Comparison of ENCODE assay signal across 18 cellular contexts in genomic region chr16:15491430-15491829, GRCh38. TPM values are rescaled to one million over a fixed set of nuclear protein-coding genes. Genes with fewer than 3 reads are reported as not detected.
DNase-seq lines count a peak whose midpoint lies in the region; ATAC-seq, FAIRE-seq and TF ChIP-seq lines count a peak whose summit lies in the region.
"Had no signal": no experiment of that assay in that cellular context is flagged by ENCODE, and none has a peak within 500 bp of the region (broad histone marks: within the 10 kb centered on the region; RNA-seq: fewer than 3 reads in every experiment).

No MANE protein-coding gene starts in this region.

- peak; percentile 4 for DNase-seq in activated CD8-positive, alpha-beta memory T cell treated with anti-CD3 and anti-CD28 coated beads, Interleukin-2, amount 50 U/mL, for 48 hours
- DNase-seq in activated CD8-positive, alpha-beta memory T cell treated with anti-CD3 and anti-CD28 coated beads, Interleukin-2, amount 50 U/mL, for 4 hours: no peak
- no peak for DNase-seq in IMR-90
- DNase-seq in astrocyte (ENCODE audit: low read depth): no peak
- no peak for DNase-seq in stimulated activated naive CD8-positive, alpha-beta T cell treated with anti-CD3 and anti-CD28 coated beads, Interleukin-15, amount 100 ng/mL, for 72 hours
- DNase-seq in islet precursor cell: no peak
- DNase-seq in NCI-H82 treated with DMSO at 0.1 percent for 48 hours (lab: John Stamatoyannopoulos, UW; ENCODE audit: unreplicated experiment): no peak
- DNase-seq: AML-193; CD4-positive, CD25-positive, alpha-beta regulatory T cell; DMS53; HCEC 1CT; KBM-7; NCI-H1105; NCI-H1694 treated with DMSO at 0.1 percent for 48 hours; NCI-H345; NCI-H526 treated with DMSO at 0.1 percent for 48 hours had no signal

- no peak overlapping the region for H2BK5ac ChIP-seq in IMR-90 (ENCODE audit: low read depth, low read length, poor library complexity, severe bottlenecking)

- POLR2A ChIA-PET in IMR-90 (lab: Charles Lee; ENCODE audit: unreplicated experiment): no interaction called here

- peak overlapping the region in 1 of 2 experiments; percentile 16; a peak in 1 of 4 replicates for H4K8ac ChIP-seq in IMR-90 (ENCODE audit: low read depth in 2 of 2, low read length in 2 of 2)

- H3K4me1 ChIP-seq in IMR-90 (ENCODE audit: control insufficient read depth, insufficient read depth, low read length): peaks cover 22% of the 10 kb centered on the region
- peaks cover 40% of the 10 kb centered on the region for H3K4me1 ChIP-seq in astrocyte (ENCODE audit: insufficient read depth, low read length)

- TF ChIP-seq CTCF in IMR-90 (conservative IDR thresholded peaks at IDR 0.05; ENCODE audit: low read depth, low read length) (no peak), astrocyte (IDR thresholded peaks at IDR 0.05; ENCODE audit: insufficient read depth, low read depth, low read length) (no peak)

- dilution Hi-C loops in IMR-90 (cut with HindIII; ENCODE audit: low sequenced_read_pairs, unreplicated experiment): no loop called here

- peak overlapping the region; percentile 19; the same call in 1 of the 2 replicates for H2BK120ac ChIP-seq in IMR-90 (ENCODE audit: low read depth, low read length)

- H3K79me1 ChIP-seq in IMR-90 (ENCODE audit: low read depth in 1 of 2, low read length in 2 of 2): peaks cover 31 to 61% of the 10 kb centered on the region in 2 experiments

- H2BK20ac ChIP-seq in IMR-90 (ENCODE audit: low read depth, low read length): peak overlapping the region; percentile 31; the same call in 1 of the 2 replicates

- TF ChIP-seq RAD21 in IMR-90 (IDR thresholded peaks at IDR 0.05; ENCODE audit: low read length): no peak

- no peaks in the 10 kb centered on the region for H3K27me3 ChIP-seq in IMR-90 (ENCODE audit: control insufficient read depth, insufficient read depth, low read length)
- H3K27me3 ChIP-seq in astrocyte (ENCODE audit: insufficient read depth, low read length): no peaks in the 10 kb centered on the region

- intact Hi-C loops in IMR-90 (cut with micrococcal nuclease): no loop called here

- peaks cover 34% of the 10 kb centered on the region for H3K79me2 ChIP-seq in astrocyte (ENCODE audit: insufficient read depth, low read length)

- in situ Hi-C loops in IMR-90 (cut with MboI; ENCODE audit: low sequenced_read_pairs): no loop called here

- peak overlapping the region; percentile 46; the same call in 1 of the 2 replicates for H3K23ac ChIP-seq in IMR-90 (ENCODE audit: low read depth, low read length)

- CTCF ChIA-PET in IMR-90 (lab: Yijun Ruan, JAX): no interaction called here

- H3K9me3 ChIP-seq in IMR-90 (ENCODE audit: control insufficient read depth, insufficient read depth, low read length): no peaks in the 10 kb centered on the region
- H3K9me3 ChIP-seq in astrocyte (ENCODE audit: insufficient read depth, low read depth, low read length): no peaks in the 10 kb centered on the region

- H3K56ac ChIP-seq in IMR-90 (ENCODE audit: extremely low read depth, insufficient read depth, low read length): no peak overlapping the region

- no peak overlapping the region for H3K18ac ChIP-seq in IMR-90 (ENCODE audit: low read depth, low read length)

- H3K36me3 Mint-ChIP-seq in astrocyte (ENCODE audit: low read depth, unreplicated experiment): peaks cover 10% of the 10 kb centered on the region

- peaks cover 23% of the 10 kb centered on the region for H3K4me1 Mint-ChIP-seq in astrocyte (ENCODE audit: low read depth, unreplicated experiment)
- H3K4me1 Mint-ChIP-seq in stimulated activated naive CD8-positive, alpha-beta T cell treated with anti-CD3 and anti-CD28 coated beads, Interleukin-15, amount 100 ng/mL, for 72 hours: peaks cover 64% of the 10 kb centered on the region

- H3K4ac ChIP-seq in IMR-90 (ENCODE audit: low read depth, low read length): peak overlapping the region; percentile 66

- WGBS in IMR-90 (ENCODE audit: extremely low coverage in 2 of 2, insufficient read length in 1 of 2), 2 experiments: no CpG with 5 or more reads among the region's 5 CpGs

- H3K9me1 ChIP-seq in IMR-90 (ENCODE audit: insufficient read depth, low read length): peaks cover 32% of the 10 kb centered on the region

- no peak overlapping the region for H3K14ac ChIP-seq in IMR-90 (replicated peaks; ENCODE audit: low read depth, low read length)

- ATAC-seq in IMR-90 (ENCODE audit: low read depth): no peak
- no peak for ATAC-seq in stimulated activated naive CD8-positive, alpha-beta T cell treated with anti-CD3 and anti-CD28 coated beads, Interleukin-15, amount 100 ng/mL, for 72 hours

- no peak overlapping the region for H3K4me3 Mint-ChIP-seq in astrocyte (ENCODE audit: unreplicated experiment)
- H3K4me3 Mint-ChIP-seq in stimulated activated naive CD8-positive, alpha-beta T cell treated with anti-CD3 and anti-CD28 coated beads, Interleukin-15, amount 100 ng/mL, for 72 hours: no peak overlapping the region
- H3K4me3 Mint-ChIP-seq: CD4-positive, CD25-positive, alpha-beta regulatory T cell had no signal

- H3K27ac ChIP-seq in IMR-90 (ENCODE audit: insufficient read depth, low read length) (no peak overlapping the region), astrocyte (ENCODE audit: low read depth, low read length) (no peak overlapping the region)
- H3K27ac ChIP-seq: RWPE1 had no signal

- peak overlapping the region; percentile 2; the same call in 1 of the 3 replicates for H2BK15ac ChIP-seq in IMR-90 (ENCODE audit: low read depth, low read length)

- H4K91ac ChIP-seq in IMR-90 (ENCODE audit: insufficient read depth, low read depth, low read length): no peak overlapping the region; the same call in 1 of the 2 replicates

- no peaks in the 10 kb centered on the region for H3K27me3 Mint-ChIP-seq in astrocyte (ENCODE audit: low read depth, unreplicated experiment)
- H3K27me3 Mint-ChIP-seq in stimulated activated naive CD8-positive, alpha-beta T cell treated with anti-CD3 and anti-CD28 coated beads, Interleukin-15, amount 100 ng/mL, for 72 hours: no peaks in the 10 kb centered on the region
- H3K27me3 Mint-ChIP-seq: CD4-positive, CD25-positive, alpha-beta regulatory T cell had no signal

- H3K9ac ChIP-seq in IMR-90 (ENCODE audit: low read depth, low read length): no peak overlapping the region
- H3K9ac ChIP-seq in astrocyte (ENCODE audit: low read length): no peak overlapping the region

- H2AFZ ChIP-seq in IMR-90 (replicated peaks; ENCODE audit: low read length, poor library complexity): no peak overlapping the region
- no peak overlapping the region for H2AFZ ChIP-seq in astrocyte (ENCODE audit: low read depth, low read length)

- H4K5ac ChIP-seq in IMR-90 (ENCODE audit: low read depth, low read length): no peak overlapping the region

- peak overlapping the region; percentile 23 for H3K27ac Mint-ChIP-seq in astrocyte (ENCODE audit: unreplicated experiment)
- H3K27ac Mint-ChIP-seq in stimulated activated naive CD8-positive, alpha-beta T cell treated with anti-CD3 and anti-CD28 coated beads, Interleukin-15, amount 100 ng/mL, for 72 hours: peak overlapping the region; percentile 81 to 84

- H3K36me3 ChIP-seq in IMR-90 (ENCODE audit: control insufficient read depth, insufficient read depth, low read length) (no peaks in the 10 kb centered on the region), astrocyte (ENCODE audit: insufficient read depth, low read length) (no peaks in the 10 kb centered on the region)

- TF ChIP-seq POLR2A in IMR-90 (IDR thresholded peaks at IDR 0.05; ENCODE audit: low read depth, low read length): no peak

- no peak overlapping the region for H2AK9ac ChIP-seq in IMR-90 (replicated peaks; ENCODE audit: low read depth, low read length, poor library complexity)

- no peak for FAIRE-seq in astrocyte (lab: Jason Lieb, UNC)
- FAIRE-seq: HTR-8/SVneo had no signal

- BruUV-seq in IMR-90 (replicated peaks; lab: Mats Ljungman, UMichigan): no TSS peak

- H4K20me1 ChIP-seq in IMR-90 (ENCODE audit: insufficient read depth, low read length) (no peaks in the 10 kb centered on the region; the same call in 1 of the 2 replicates), astrocyte (ENCODE audit: insufficient read depth, low read length) (peaks cover 3% of the 10 kb centered on the region)

- H3K9me3 Mint-ChIP-seq in astrocyte (ENCODE audit: unreplicated experiment): no peaks in the 10 kb centered on the region
- peaks cover 7 to 8% of the 10 kb centered on the region in 2 donors for H3K9me3 Mint-ChIP-seq in stimulated activated naive CD8-positive, alpha-beta T cell treated with anti-CD3 and anti-CD28 coated beads, Interleukin-15, amount 100 ng/mL, for 72 hours

- peak overlapping the region; percentile 67 for H2AK5ac ChIP-seq in IMR-90 (ENCODE audit: low read depth, low read length)

- H3K4me2 ChIP-seq in IMR-90 (ENCODE audit: low read depth, low read length): no peak overlapping the region
- H3K4me2 ChIP-seq in astrocyte (ENCODE audit: low read length): no peak overlapping the region

- H3K4me3 ChIP-seq in IMR-90 (ENCODE audit: insufficient read depth, low read depth, low read length) (no peak overlapping the region), astrocyte (ENCODE audit: insufficient read depth, low read depth, low read length) (no peak overlapping the region)

TF ChIP-seq in IMR-90, 13 proteins besides CTCF, POLR2A, EP300 and RAD21:
- TF ChIP-seq ELK1 (IDR thresholded peaks at IDR 0.05; ENCODE audit: borderline replicate concordance, low read depth, low read length) (no peak), RFX5 (IDR thresholded peaks at IDR 0.05; ENCODE audit: low read depth, low read length) (no peak), USF2 (IDR thresholded peaks at IDR 0.05; ENCODE audit: low read depth, low read length) (no peak), CEBPB (IDR thresholded peaks at IDR 0.05; ENCODE audit: low read depth, low read length) (no peak), NFE2L2 (IDR thresholded peaks at IDR 0.05; ENCODE audit: low read depth, low read length) (no peak)

RNA-seq across cellular contexts. Expression of gene BMERB1, which starts 57.0 kb away (rescaled TPM):
- total RNA-seq in IMR-90 (2012; rRNA removed): 22.5 and 22.6 TPM in 2 replicates
- 31.2 and 32.9 TPM in 2 replicates for polyA plus RNA-seq in IMR-90 (2012; rRNA removed)
- 21.4 and 35.3 TPM in 2 replicates for polyA plus RNA-seq in IMR-90 (2012; cell fraction: cytosol; rRNA removed)
- 27.4 and 30.5 TPM in 2 replicates for polyA plus RNA-seq in IMR-90 (2012; cell fraction: nucleus; rRNA removed; ENCODE audit: low replicate concordance)
- 15.5 and 20.1 TPM in 2 replicates for total RNA-seq in astrocyte
